1 cellular context compared by ENCODE assay signal in genomic region chr19:52007805-52008557, GRCh38.
A peak's percentile ranks its signal among the peaks of the same experiment; 100 is the strongest.
TF ChIP-seq lines count a peak whose summit lies in the region.

Gene ZNF615, minus strand, starts transcription at chr19:52008211. Its CDS starts 4,500 bp downstream, at chr19:52003711.

TF ChIP-seq in HepG2, 621 proteins besides CTCF, POLR2A, EP300 and RAD21 (continued from another document and continues in another):
- TF ChIP-seq, protein P1, sequence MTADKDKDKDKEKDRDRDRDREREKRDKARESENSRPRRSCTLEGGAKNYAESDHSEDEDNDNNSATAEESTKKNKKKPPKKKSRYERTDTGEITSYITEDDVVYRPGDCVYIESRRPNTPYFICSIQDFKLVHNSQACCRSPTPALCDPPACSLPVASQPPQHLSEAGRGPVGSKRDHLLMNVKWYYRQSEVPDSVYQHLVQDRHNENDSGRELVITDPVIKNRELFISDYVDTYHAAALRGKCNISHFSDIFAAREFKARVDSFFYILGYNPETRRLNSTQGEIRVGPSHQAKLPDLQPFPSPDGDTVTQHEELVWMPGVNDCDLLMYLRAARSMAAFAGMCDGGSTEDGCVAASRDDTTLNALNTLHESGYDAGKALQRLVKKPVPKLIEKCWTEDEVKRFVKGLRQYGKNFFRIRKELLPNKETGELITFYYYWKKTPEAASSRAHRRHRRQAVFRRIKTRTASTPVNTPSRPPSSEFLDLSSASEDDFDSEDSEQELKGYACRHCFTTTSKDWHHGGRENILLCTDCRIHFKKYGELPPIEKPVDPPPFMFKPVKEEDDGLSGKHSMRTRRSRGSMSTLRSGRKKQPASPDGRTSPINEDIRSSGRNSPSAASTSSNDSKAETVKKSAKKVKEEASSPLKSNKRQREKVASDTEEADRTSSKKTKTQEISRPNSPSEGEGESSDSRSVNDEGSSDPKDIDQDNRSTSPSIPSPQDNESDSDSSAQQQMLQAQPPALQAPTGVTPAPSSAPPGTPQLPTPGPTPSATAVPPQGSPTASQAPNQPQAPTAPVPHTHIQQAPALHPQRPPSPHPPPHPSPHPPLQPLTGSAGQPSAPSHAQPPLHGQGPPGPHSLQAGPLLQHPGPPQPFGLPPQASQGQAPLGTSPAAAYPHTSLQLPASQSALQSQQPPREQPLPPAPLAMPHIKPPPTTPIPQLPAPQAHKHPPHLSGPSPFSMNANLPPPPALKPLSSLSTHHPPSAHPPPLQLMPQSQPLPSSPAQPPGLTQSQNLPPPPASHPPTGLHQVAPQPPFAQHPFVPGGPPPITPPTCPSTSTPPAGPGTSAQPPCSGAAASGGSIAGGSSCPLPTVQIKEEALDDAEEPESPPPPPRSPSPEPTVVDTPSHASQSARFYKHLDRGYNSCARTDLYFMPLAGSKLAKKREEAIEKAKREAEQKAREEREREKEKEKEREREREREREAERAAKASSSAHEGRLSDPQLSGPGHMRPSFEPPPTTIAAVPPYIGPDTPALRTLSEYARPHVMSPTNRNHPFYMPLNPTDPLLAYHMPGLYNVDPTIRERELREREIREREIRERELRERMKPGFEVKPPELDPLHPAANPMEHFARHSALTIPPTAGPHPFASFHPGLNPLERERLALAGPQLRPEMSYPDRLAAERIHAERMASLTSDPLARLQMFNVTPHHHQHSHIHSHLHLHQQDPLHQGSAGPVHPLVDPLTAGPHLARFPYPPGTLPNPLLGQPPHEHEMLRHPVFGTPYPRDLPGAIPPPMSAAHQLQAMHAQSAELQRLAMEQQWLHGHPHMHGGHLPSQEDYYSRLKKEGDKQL (CRISPR knock-in tag; IDR thresholded peaks at IDR 0.05; ENCODE audit: low read depth) = no peak
- TF ChIP-seq YY1 (IDR thresholded peaks at IDR 0.05; ENCODE audit: insufficient read depth, insufficient replicate concordance, low read depth, low read length) (peak; percentile 100), ZNF138 (CRISPR knock-in tag; IDR thresholded peaks at IDR 0.05; ENCODE audit: low read depth) (peak; percentile 58; the same call in 1 of the 2 replicates), JARID2 (CRISPR knock-in tag; IDR thresholded peaks at IDR 0.05; ENCODE audit: insufficient replicate concordance) (no peak), ZNF776 (CRISPR knock-in tag; IDR thresholded peaks at IDR 0.05) (peak; percentile 70; the same call in 1 of the 2 replicates), STAT6 (CRISPR knock-in tag; IDR thresholded peaks at IDR 0.05; ENCODE audit: borderline replicate concordance) (no peak; the same call in 1 of the 2 replicates), DMAP1 (CRISPR knock-in tag; IDR thresholded peaks at IDR 0.05) (peak; percentile 51; the same call in 1 of the 2 replicates), RXRB (CRISPR knock-in tag; IDR thresholded peaks at IDR 0.05; ENCODE audit: borderline replicate concordance) (peak; percentile 64), NFE2L1 (CRISPR knock-in tag; IDR thresholded peaks at IDR 0.05; ENCODE audit: borderline replicate concordance) (no peak), ZNF20 (CRISPR knock-in tag; IDR thresholded peaks at IDR 0.05) (no peak), SKIL (CRISPR knock-in tag; IDR thresholded peaks at IDR 0.05; ENCODE audit: borderline replicate concordance) (no peak), RARA (CRISPR knock-in tag; IDR thresholded peaks at IDR 0.05) (peak; percentile 53), HES4 (CRISPR knock-in tag; IDR thresholded peaks at IDR 0.05; ENCODE audit: borderline replicate concordance) (no peak), ZEB1 (IDR thresholded peaks at IDR 0.05; ENCODE audit: insufficient replicate concordance, low read depth) (no peak), ZHX1 (CRISPR knock-in tag; IDR thresholded peaks at IDR 0.05; ENCODE audit: low read depth) (peak; percentile 65; the same call in 1 of the 2 replicates), ZNF614 (CRISPR knock-in tag; IDR thresholded peaks at IDR 0.05; ENCODE audit: borderline replicate concordance) (no peak), DPF2 (CRISPR knock-in tag; IDR thresholded peaks at IDR 0.05; ENCODE audit: borderline replicate concordance, low read depth) (no peak), KLF11 (CRISPR knock-in tag; IDR thresholded peaks at IDR 0.05) (no peak), SRY (CRISPR knock-in tag; IDR thresholded peaks at IDR 0.05) (peak; percentile 73; the same call in 1 of the 2 replicates), PLSCR1 (CRISPR knock-in tag; IDR thresholded peaks at IDR 0.05; ENCODE audit: borderline replicate concordance) (no peak), HIVEP1 (CRISPR knock-in tag; IDR thresholded peaks at IDR 0.05) (peak; percentile 72), WIZ (CRISPR knock-in tag; IDR thresholded peaks at IDR 0.05) (no peak)
- TF ChIP-seq, protein P2, sequence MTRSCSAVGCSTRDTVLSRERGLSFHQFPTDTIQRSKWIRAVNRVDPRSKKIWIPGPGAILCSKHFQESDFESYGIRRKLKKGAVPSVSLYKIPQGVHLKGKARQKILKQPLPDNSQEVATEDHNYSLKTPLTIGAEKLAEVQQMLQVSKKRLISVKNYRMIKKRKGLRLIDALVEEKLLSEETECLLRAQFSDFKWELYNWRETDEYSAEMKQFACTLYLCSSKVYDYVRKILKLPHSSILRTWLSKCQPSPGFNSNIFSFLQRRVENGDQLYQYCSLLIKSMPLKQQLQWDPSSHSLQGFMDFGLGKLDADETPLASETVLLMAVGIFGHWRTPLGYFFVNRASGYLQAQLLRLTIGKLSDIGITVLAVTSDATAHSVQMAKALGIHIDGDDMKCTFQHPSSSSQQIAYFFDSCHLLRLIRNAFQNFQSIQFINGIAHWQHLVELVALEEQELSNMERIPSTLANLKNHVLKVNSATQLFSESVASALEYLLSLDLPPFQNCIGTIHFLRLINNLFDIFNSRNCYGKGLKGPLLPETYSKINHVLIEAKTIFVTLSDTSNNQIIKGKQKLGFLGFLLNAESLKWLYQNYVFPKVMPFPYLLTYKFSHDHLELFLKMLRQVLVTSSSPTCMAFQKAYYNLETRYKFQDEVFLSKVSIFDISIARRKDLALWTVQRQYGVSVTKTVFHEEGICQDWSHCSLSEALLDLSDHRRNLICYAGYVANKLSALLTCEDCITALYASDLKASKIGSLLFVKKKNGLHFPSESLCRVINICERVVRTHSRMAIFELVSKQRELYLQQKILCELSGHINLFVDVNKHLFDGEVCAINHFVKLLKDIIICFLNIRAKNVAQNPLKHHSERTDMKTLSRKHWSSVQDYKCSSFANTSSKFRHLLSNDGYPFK (CRISPR knock-in tag; IDR thresholded peaks at IDR 0.05; ENCODE audit: borderline replicate concordance) = peak; percentile 83; the same call in 1 of the 2 replicates
- TF ChIP-seq, protein P3, sequence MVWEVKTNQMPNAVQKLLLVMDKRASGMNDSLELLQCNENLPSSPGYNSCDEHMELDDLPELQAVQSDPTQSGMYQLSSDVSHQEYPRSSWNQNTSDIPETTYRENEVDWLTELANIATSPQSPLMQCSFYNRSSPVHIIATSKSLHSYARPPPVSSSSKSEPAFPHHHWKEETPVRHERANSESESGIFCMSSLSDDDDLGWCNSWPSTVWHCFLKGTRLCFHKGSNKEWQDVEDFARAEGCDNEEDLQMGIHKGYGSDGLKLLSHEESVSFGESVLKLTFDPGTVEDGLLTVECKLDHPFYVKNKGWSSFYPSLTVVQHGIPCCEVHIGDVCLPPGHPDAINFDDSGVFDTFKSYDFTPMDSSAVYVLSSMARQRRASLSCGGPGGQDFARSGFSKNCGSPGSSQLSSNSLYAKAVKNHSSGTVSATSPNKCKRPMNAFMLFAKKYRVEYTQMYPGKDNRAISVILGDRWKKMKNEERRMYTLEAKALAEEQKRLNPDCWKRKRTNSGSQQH (CRISPR knock-in tag; IDR thresholded peaks at IDR 0.05; ENCODE audit: low read depth) = peak; percentile 65; the same call in 1 of the 2 replicates
- TF ChIP-seq, protein P4, sequence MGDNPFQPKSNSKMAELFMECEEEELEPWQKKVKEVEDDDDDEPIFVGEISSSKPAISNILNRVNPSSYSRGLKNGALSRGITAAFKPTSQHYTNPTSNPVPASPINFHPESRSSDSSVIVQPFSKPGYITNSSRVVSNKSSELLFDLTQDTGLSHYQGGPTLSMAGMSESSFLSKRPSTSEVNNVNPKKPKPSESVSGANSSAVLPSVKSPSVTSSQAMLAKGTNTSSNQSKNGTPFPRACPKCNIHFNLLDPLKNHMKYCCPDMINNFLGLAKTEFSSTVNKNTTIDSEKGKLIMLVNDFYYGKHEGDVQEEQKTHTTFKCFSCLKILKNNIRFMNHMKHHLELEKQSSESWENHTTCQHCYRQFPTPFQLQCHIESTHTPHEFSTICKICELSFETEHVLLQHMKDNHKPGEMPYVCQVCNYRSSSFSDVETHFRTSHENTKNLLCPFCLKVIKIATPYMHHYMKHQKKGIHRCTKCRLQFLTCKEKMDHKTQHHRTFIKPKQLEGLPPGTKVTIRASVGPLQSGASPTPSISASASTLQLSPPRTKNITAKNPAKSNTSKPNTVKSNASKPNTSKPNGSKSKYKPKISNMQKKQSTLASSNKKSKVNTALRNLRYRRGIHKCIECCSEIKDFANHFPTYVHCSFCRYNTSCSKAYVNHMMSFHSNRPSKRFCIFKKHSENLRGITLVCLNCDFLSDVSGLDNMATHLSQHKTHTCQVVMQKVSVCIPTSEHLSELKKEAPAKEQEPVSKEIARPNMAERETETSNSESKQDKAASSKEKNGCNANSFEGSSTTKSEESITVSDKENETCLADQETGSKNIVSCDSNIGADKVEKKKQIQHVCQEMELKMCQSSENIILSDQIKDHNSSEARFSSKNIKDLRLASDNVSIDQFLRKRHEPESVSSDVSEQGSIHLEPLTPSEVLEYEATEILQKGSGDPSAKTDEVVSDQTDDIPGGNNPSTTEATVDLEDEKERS (CRISPR knock-in tag; IDR thresholded peaks at IDR 0.05) = peak; percentile 95
- TF ChIP-seq, protein P5, sequence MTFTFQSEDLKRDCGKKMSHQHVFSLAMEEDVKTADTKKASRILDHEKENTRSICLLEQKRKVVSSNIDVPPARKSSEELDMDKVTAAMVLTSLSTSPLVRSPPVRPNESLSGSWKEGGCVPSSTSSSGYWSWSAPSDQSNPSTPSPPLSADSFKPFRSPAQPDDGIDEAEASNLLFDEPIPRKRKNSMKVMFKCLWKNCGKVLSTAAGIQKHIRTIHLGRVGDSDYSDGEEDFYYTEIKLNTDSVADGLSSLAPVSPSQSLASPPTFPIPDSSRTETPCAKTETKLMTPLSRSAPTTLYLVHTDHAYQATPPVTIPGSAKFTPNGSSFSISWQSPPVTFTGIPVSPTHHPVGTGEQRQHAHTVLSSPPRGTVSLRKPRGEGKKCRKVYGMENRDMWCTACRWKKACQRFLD (CRISPR knock-in tag; IDR thresholded peaks at IDR 0.05; ENCODE audit: borderline replicate concordance) = no peak
- TF ChIP-seq, protein P6, sequence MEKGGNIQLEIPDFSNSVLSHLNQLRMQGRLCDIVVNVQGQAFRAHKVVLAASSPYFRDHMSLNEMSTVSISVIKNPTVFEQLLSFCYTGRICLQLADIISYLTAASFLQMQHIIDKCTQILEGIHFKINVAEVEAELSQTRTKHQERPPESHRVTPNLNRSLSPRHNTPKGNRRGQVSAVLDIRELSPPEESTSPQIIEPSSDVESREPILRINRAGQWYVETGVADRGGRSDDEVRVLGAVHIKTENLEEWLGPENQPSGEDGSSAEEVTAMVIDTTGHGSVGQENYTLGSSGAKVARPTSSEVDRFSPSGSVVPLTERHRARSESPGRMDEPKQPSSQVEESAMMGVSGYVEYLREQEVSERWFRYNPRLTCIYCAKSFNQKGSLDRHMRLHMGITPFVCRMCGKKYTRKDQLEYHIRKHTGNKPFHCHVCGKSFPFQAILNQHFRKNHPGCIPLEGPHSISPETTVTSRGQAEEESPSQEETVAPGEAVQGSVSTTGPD (CRISPR knock-in tag; IDR thresholded peaks at IDR 0.05) = peak; percentile 67; the same call in 1 of the 2 replicates
